Comparison of ENCODE assay signal across 8 cellular contexts in genomic region chr17:39951924-39952664, GRCh38. TPM values are rescaled to one million over a fixed set of nuclear protein-coding genes. Genes with fewer than 3 reads are reported as not detected.
DNase-seq lines count a peak whose midpoint lies in the region; ATAC-seq, FAIRE-seq and TF ChIP-seq lines count a peak whose summit lies in the region.

No MANE protein-coding gene starts in this region.

- no peak for TF ChIP-seq RAD21 in A549 (conservative IDR thresholded peaks at IDR 0.05 in 1 of 2, IDR thresholded peaks at IDR 0.05 in 1 of 2)
- TF ChIP-seq RAD21 in K562 (CRISPR knock-in tag; conservative IDR thresholded peaks at IDR 0.05 in 1 of 2, IDR thresholded peaks at IDR 0.05 in 1 of 2), result no peak

- peak overlapping the region; percentile 99 for H2AFZ ChIP-seq in K562 (ENCODE audit: low read depth, low read length)

- H4K5ac ChIP-seq in mesendoderm (ENCODE audit: low read length), result no peak overlapping the region

- no peaks in the 10 kb centered on the region for H4K20me1 ChIP-seq in K562 (replicated peaks; ENCODE audit: control insufficient read depth, insufficient read depth, low read length)

- no peak overlapping the region for H3K23ac ChIP-seq in mesendoderm (ENCODE audit: low read length)

- H3K4ac ChIP-seq in mesendoderm (ENCODE audit: low read depth, low read length), result no peak overlapping the region

- H3K36me3 Mint-ChIP-seq in HFFc6 (ENCODE audit: low read depth), result no peaks in the 10 kb centered on the region

- H3K36me3 ChIP-seq in K562 (ENCODE audit: control insufficient read depth, insufficient read depth, low read length) (no peaks in the 10 kb centered on the region), mesendoderm (ENCODE audit: control insufficient read depth, insufficient read depth, low read length) (no peaks in the 10 kb centered on the region)

- peak overlapping the region; percentile 51 to 92; a peak in 2 of 4 replicates for H3K9ac ChIP-seq in K562 (ENCODE audit: insufficient read depth in 1 of 2, low read depth in 2 of 2, low read length in 2 of 2)
- H3K9ac ChIP-seq in mesendoderm (ENCODE audit: low read length), result peak overlapping the region; percentile 50

- no peaks in the 10 kb centered on the region for H3K9me3 Mint-ChIP-seq in HFFc6

- peak overlapping the region; percentile 62 to 76 for H3K27ac ChIP-seq in A549
- no peak overlapping the region for H3K27ac ChIP-seq in K562 (ENCODE audit: extremely low read depth, low read depth, low read length)
- H3K27ac ChIP-seq in mesendoderm (ENCODE audit: low read depth, low read length), result no peak overlapping the region

- H3K4me2 ChIP-seq in A549, result peak overlapping the region; percentile 93
- peak overlapping the region; percentile 92 for H3K4me2 ChIP-seq in K562 (ENCODE audit: insufficient read depth, low read length)
- peak overlapping the region; percentile 59 for H3K4me2 ChIP-seq in mesendoderm (ENCODE audit: low read length)

- no peak for FAIRE-seq in A549 (lab: Jason Lieb, UNC)
- FAIRE-seq in K562 (lab: Jason Lieb, UNC), result peak; percentile 15

- H3K4me1 ChIP-seq in A549 (peaks cover 10% of the 10 kb centered on the region), K562 (replicated peaks in 1 of 2; ENCODE audit: control insufficient read depth in 2 of 2, insufficient read depth in 2 of 2, low read length in 2 of 2) (peaks cover 13 to 18% of the 10 kb centered on the region in 2 experiments; a peak in 4 of 5 replicates), mesendoderm (ENCODE audit: control insufficient read depth, low read depth, low read length) (peaks cover 3% of the 10 kb centered on the region)

- peaks cover 9% of the 10 kb centered on the region for H3K27me3 Mint-ChIP-seq in HFFc6 (ENCODE audit: insufficient read depth)

- TF ChIP-seq CTCF in A549 (IDR thresholded peaks at IDR 0.05), result no peak
- TF ChIP-seq CTCF in HFFc6 (IDR thresholded peaks at IDR 0.05), result no peak
- TF ChIP-seq CTCF in K562 (IDR thresholded peaks at IDR 0.05 in 2 of 3, conservative IDR thresholded peaks at IDR 0.05 in 1 of 3; ENCODE audit: insufficient read depth in 2 of 3, low read depth in 1 of 3, low read length in 3 of 3), result no peak

- no peak for ATAC-seq in A549
- peak; percentile 14 for ATAC-seq in K562
- ATAC-seq in GM18498 (IDR thresholded peaks at IDR 0.05; ENCODE audit: unreplicated experiment), result no peak

- in situ Hi-C loops in K562 (cut with MboI), result no loop called here

- CTCF ChIA-PET in A549 (lab: Yijun Ruan, JAX), result interaction anchor here (2.3 to 5.4 kb wide), 2 partner anchors 12 to 28 kb away, joined by 11 to 43 read pairs; partner anchors contain the start of gene PSMD3
- CTCF ChIA-PET in K562 (lab: Yijun Ruan, JAX; ENCODE audit: low intra/inter-chr PET ratio), result no interaction called here

- no peaks in the 10 kb centered on the region for H3K9me1 ChIP-seq in K562 (ENCODE audit: control insufficient read depth, insufficient read depth, low read length)

- POLR2A ChIA-PET in A549 (lab: Yijun Ruan, JAX), result interaction anchor here (0.5 to 1.5 kb wide), 6 partner anchors 13 to 387 kb away, joined by 3 to 7 read pairs (median 4); partner anchors contain the start of genes LRRC3C, ORMDL3 and PSMD3
- POLR2A ChIA-PET in K562 (lab: Yijun Ruan, JAX), result interaction anchor here (0.6 to 1.0 kb wide), 2 partner anchors 36 to 53 kb away, joined by 3 read pairs; no protein-coding TSS in a partner anchor

- H2BK15ac ChIP-seq in mesendoderm (replicated peaks; ENCODE audit: low read depth), result no peak overlapping the region

- BruUV-seq in K562 (replicated peaks; lab: Mats Ljungman, UMichigan), result no TSS peak

- 81% methylated on average over 21 of the region's 21 CpGs for WGBS in A549 (ENCODE audit: missing lambda C conversion rate)
- 33% methylated on average over 19 of the region's 21 CpGs for WGBS in K562 (ENCODE audit: insufficient coverage, low coverage, missing lambda C conversion rate)
- no CpG with 5 or more reads among the region's 21 CpGs for WGBS in mesendoderm (ENCODE audit: extremely low coverage, insufficient coverage, low lambda C conversion rate)

- no peak overlapping the region for H2AK5ac ChIP-seq in mesendoderm (ENCODE audit: low read length)

- H3K4me3 ChIP-seq in A549 (peak overlapping the region; percentile 42), K562 (peak overlapping the region; percentile 41), mesendoderm (ENCODE audit: low read length) (no peak overlapping the region)

- H3K4me1 Mint-ChIP-seq in HFFc6 (ENCODE audit: low read depth), result peaks cover 12% of the 10 kb centered on the region; the same call in 1 of the 2 replicates

- H3K9me3 ChIP-seq in A549 (no peaks in the 10 kb centered on the region), K562 (replicated peaks; ENCODE audit: control insufficient read depth, insufficient read depth, low read depth, low read length) (no peaks in the 10 kb centered on the region)

- H3K79me2 ChIP-seq in K562 (ENCODE audit: control insufficient read depth, insufficient read depth, low read length) (no peaks in the 10 kb centered on the region), mesendoderm (ENCODE audit: control insufficient read depth, insufficient read depth, low read length) (no peaks in the 10 kb centered on the region)

- H3K27me3 ChIP-seq in K562 (ENCODE audit: control insufficient read depth in 2 of 2, insufficient read depth in 2 of 2, low read length in 2 of 2) (no peaks in the 10 kb centered on the region), mesendoderm (ENCODE audit: insufficient read depth, low read length, poor library complexity) (no peaks in the 10 kb centered on the region)

- no peak overlapping the region for H3K27ac Mint-ChIP-seq in HFFc6

- H3K4me3 Mint-ChIP-seq in HFFc6, result peak overlapping the region; percentile 45

- H3K79me1 ChIP-seq in mesendoderm (ENCODE audit: low read length), result no peaks in the 10 kb centered on the region

- DNase-seq in A549 (ENCODE audit: low read depth in 1 of 2, low spot score in 1 of 2), result no peak
- no peak for DNase-seq in HFFc6
- no peak for DNase-seq in K562 (ENCODE audit: extremely low read depth in 1 of 4, low spot score in 3 of 4)
- no peak for DNase-seq in mesendoderm
- DNase-seq in NCI-H2171 treated with DMSO at 0.1 percent for 48 hours (lab: John Stamatoyannopoulos, UW), result no peak
- no peak for DNase-seq in GM19240 (ENCODE audit: insufficient read length, low spot score)
- no peak for DNase-seq in AG08396 (ENCODE audit: low spot score)

- H4K8ac ChIP-seq in mesendoderm (ENCODE audit: low read depth, low read length), result no peak overlapping the region

- no peak overlapping the region for H3K18ac ChIP-seq in mesendoderm (ENCODE audit: low read length)

- H3K56ac ChIP-seq in mesendoderm (ENCODE audit: low read length), result peak overlapping the region; percentile 77

- no peak overlapping the region for H2BK120ac ChIP-seq in mesendoderm (ENCODE audit: low read depth, low read length)

- TF ChIP-seq POLR2A in A549 (IDR thresholded peaks at IDR 0.05; ENCODE audit: low read length), result no peak
- 0 out of 2 replicates have a peak, but pooled peaks have one; percentile 61 for TF ChIP-seq POLR2A in K562 (conservative IDR thresholded peaks at IDR 0.05)

- intact Hi-C loops in K562 (cut with micrococcal nuclease), result loop anchor here (2.0 kb wide), 1 partner anchor 25 kb away; the partner anchor contains the start of genes LRRC3C and ORMDL3

- no peak for TF ChIP-seq EP300 in A549 (IDR thresholded peaks at IDR 0.05)
- no peak for TF ChIP-seq EP300 in K562 (IDR thresholded peaks at IDR 0.05; ENCODE audit: low read length)

- no peak overlapping the region for H2BK5ac ChIP-seq in mesendoderm (ENCODE audit: low read length)

RNA-seq across cellular contexts. Expression of gene GSDMA, which starts 10.7 kb away (rescaled TPM):
- polyA plus RNA-seq in A549 (2011; rRNA removed) (not detected in 2 replicates), A549 (2017; fragmentation: RNase III; extraction: RNeasy Plus Mini Kit Qiagen cat#74134 plus additional on column Dnase treatment) (not detected in 3 replicates), K562 (2011; rRNA removed) (0.04 and 0.06 TPM in 2 replicates), K562 (2014; fragmentation: Illumina TruSeq; extraction: Trizol) (0.12 and 0.13 TPM in 2 replicates), K562 (2014; fragmentation: Nextera tagmentation; extraction: Ambion mirVana) (under 1 TPM; 0.04 to 0.06 TPM), K562 (2014; rRNA removed) (0.07 TPM in 1 of 2 replicates, not detected in the other)
- polyA plus RNA-seq in A549 (2012; cell fraction: cytosol; rRNA removed), result not detected in 2 replicates
- polyA plus RNA-seq in A549 (2012; cell fraction: nucleus; rRNA removed), result not detected in 2 replicates
- polyA minus RNA-seq in A549 (2011; rRNA and poly(A)+ RNA removed), result not detected in 2 replicates
- under 1 TPM; 0.11 to 0.43 (median 0.36) TPM for total RNA-seq in HFFc6 (2021; fragmentation: NEBNext Ultra II Directional; extraction: Animal tissue kit (Norgen Biotek cat#: 25700))
- total RNA-seq in K562 (2011; cell fraction: chromatin; rRNA removed; ENCODE audit: low replicate concordance), result not detected in 2 replicates
- total RNA-seq in K562 (2011; cell fraction: nucleolus; rRNA removed), result not detected in 2 replicates
- not detected in 2 replicates for total RNA-seq in K562 (2011; cell fraction: nucleoplasm; rRNA removed)
- total RNA-seq in K562 (2014; rRNA removed) (not detected in 2 replicates), K562 (2014; rRNA removed; fragmentation: Illumina TruSeq; extraction: Trizol) (0.07 TPM in 1 of 2 replicates, not detected in the other), K562 (2015; rRNA removed; fragmentation: Illumina TruSeq; extraction: Trizol) (0.07 TPM in 1 of 2 replicates, not detected in the other), K562 (2021) (0.09 TPM in 1 of 2 replicates, not detected in the other)
- 0.06 and 0.10 TPM in 2 replicates for polyA plus RNA-seq in K562 (2011; cell fraction: cytosol; rRNA removed)
- polyA plus RNA-seq in K562 (2011; cell fraction: nucleus; rRNA removed), result 0.11 TPM in 1 of 2 replicates, not detected in the other
- polyA plus RNA-seq in K562 (2012), result 0.08 TPM in 2 replicates
- polyA minus RNA-seq in K562 (2011; rRNA and poly(A)+ RNA removed), result not detected in 2 replicates
- not detected in 2 replicates for polyA minus RNA-seq in K562 (2011; cell fraction: cytosol; rRNA and poly(A)+ RNA removed)
- polyA minus RNA-seq in K562 (2011; cell fraction: nucleus; rRNA and poly(A)+ RNA removed), result not detected in 2 replicates
- polyA plus RNA-seq in mesendoderm (2013, experiment 1 of 2), result not detected
- not detected for polyA plus RNA-seq in mesendoderm (2013, experiment 2 of 2)

RNA-seq across cellular contexts. Expression of gene LRRC3C, which starts 24.6 kb away (rescaled TPM):
- not detected in 2 replicates for polyA plus RNA-seq in A549 (2011; rRNA removed)
- polyA plus RNA-seq in A549 (2012; cell fraction: cytosol; rRNA removed), result not detected in 2 replicates
- 0.11 TPM in 1 of 2 replicates, not detected in the other for polyA plus RNA-seq in A549 (2012; cell fraction: nucleus; rRNA removed)
- polyA plus RNA-seq in A549 (2017; fragmentation: RNase III; extraction: RNeasy Plus Mini Kit Qiagen cat#74134 plus additional on column Dnase treatment), result not detected in 3 replicates
- polyA minus RNA-seq in A549 (2011; rRNA and poly(A)+ RNA removed), result not detected in 2 replicates
- not detected for total RNA-seq in HFFc6 (2021; fragmentation: NEBNext Ultra II Directional; extraction: Animal tissue kit (Norgen Biotek cat#: 25700))
- not detected in 2 replicates for total RNA-seq in K562 (2011; cell fraction: chromatin; rRNA removed; ENCODE audit: low replicate concordance)
- not detected in 2 replicates for total RNA-seq in K562 (2011; cell fraction: nucleolus; rRNA removed)
- not detected in 2 replicates for total RNA-seq in K562 (2011; cell fraction: nucleoplasm; rRNA removed)
- not detected in 2 replicates for total RNA-seq in K562 (2014; rRNA removed)
- not detected in 2 replicates for total RNA-seq in K562 (2014; rRNA removed; fragmentation: Illumina TruSeq; extraction: Trizol)
- not detected in 2 replicates for total RNA-seq in K562 (2015; rRNA removed; fragmentation: Illumina TruSeq; extraction: Trizol)
- total RNA-seq in K562 (2021), result not detected in 2 replicates
- not detected in 2 replicates for polyA plus RNA-seq in K562 (2011; rRNA removed)
- polyA plus RNA-seq in K562 (2011; cell fraction: cytosol; rRNA removed), result not detected in 2 replicates
- not detected in 2 replicates for polyA plus RNA-seq in K562 (2011; cell fraction: nucleus; rRNA removed)
- not detected in 2 replicates for polyA plus RNA-seq in K562 (2012)
- polyA plus RNA-seq in K562 (2014; fragmentation: Illumina TruSeq; extraction: Trizol), result not detected in 2 replicates
- not detected for polyA plus RNA-seq in K562 (2014; fragmentation: Nextera tagmentation; extraction: Ambion mirVana)
- not detected in 2 replicates for polyA plus RNA-seq in K562 (2014; rRNA removed)
- not detected in 2 replicates for polyA minus RNA-seq in K562 (2011; rRNA and poly(A)+ RNA removed)
- polyA minus RNA-seq in K562 (2011; cell fraction: cytosol; rRNA and poly(A)+ RNA removed), result not detected in 2 replicates
- polyA minus RNA-seq in K562 (2011; cell fraction: nucleus; rRNA and poly(A)+ RNA removed), result not detected in 2 replicates
- polyA plus RNA-seq in mesendoderm (2013, experiment 1 of 2), result not detected
- polyA plus RNA-seq in mesendoderm (2013, experiment 2 of 2), result not detected

RNA-seq across cellular contexts. Expression of gene ORMDL3, which starts 24.7 kb away (rescaled TPM):
- polyA plus RNA-seq in A549 (2011; rRNA removed), result 26.9 and 49.0 TPM in 2 replicates
- polyA plus RNA-seq in A549 (2012; cell fraction: cytosol; rRNA removed), result 31.2 and 40.7 TPM in 2 replicates
- 38.5 and 47.4 TPM in 2 replicates for polyA plus RNA-seq in A549 (2012; cell fraction: nucleus; rRNA removed)
- 41.4 to 52.1 TPM (median 51.0 TPM) in 3 replicates for polyA plus RNA-seq in A549 (2017; fragmentation: RNase III; extraction: RNeasy Plus Mini Kit Qiagen cat#74134 plus additional on column Dnase treatment)
- 73.7 and 97.9 TPM in 2 replicates for polyA minus RNA-seq in A549 (2011; rRNA and poly(A)+ RNA removed)
- 10 to 100 TPM; 39.0 to 63.9 (median 49.9) TPM for total RNA-seq in HFFc6 (2021; fragmentation: NEBNext Ultra II Directional; extraction: Animal tissue kit (Norgen Biotek cat#: 25700))
- total RNA-seq in K562 (2011; cell fraction: chromatin; rRNA removed; ENCODE audit: low replicate concordance), result 30.8 and 69.1 TPM in 2 replicates
- total RNA-seq in K562 (2011; cell fraction: nucleolus; rRNA removed), result 46.8 and 47.9 TPM in 2 replicates
- total RNA-seq in K562 (2011; cell fraction: nucleoplasm; rRNA removed), result 44.6 and 60.4 TPM in 2 replicates
- total RNA-seq in K562 (2014; rRNA removed), result 21.6 and 30.7 TPM in 2 replicates
- 27.1 and 27.7 TPM in 2 replicates for total RNA-seq in K562 (2014; rRNA removed; fragmentation: Illumina TruSeq; extraction: Trizol)
- 34.2 and 36.9 TPM in 2 replicates for total RNA-seq in K562 (2015; rRNA removed; fragmentation: Illumina TruSeq; extraction: Trizol)
- total RNA-seq in K562 (2021), result 16.9 and 23.8 TPM in 2 replicates
- polyA plus RNA-seq in K562 (2011; rRNA removed), result 38.2 and 57.4 TPM in 2 replicates
- 46.5 and 67.4 TPM in 2 replicates for polyA plus RNA-seq in K562 (2011; cell fraction: cytosol; rRNA removed)
- polyA plus RNA-seq in K562 (2011; cell fraction: nucleus; rRNA removed), result 37.3 and 55.5 TPM in 2 replicates
- 29.5 and 36.7 TPM in 2 replicates for polyA plus RNA-seq in K562 (2012)
- 26.7 and 32.9 TPM in 2 replicates for polyA plus RNA-seq in K562 (2014; fragmentation: Illumina TruSeq; extraction: Trizol)
- 1 to 10 TPM; 2.7 to 4.6 TPM for polyA plus RNA-seq in K562 (2014; fragmentation: Nextera tagmentation; extraction: Ambion mirVana)
- polyA plus RNA-seq in K562 (2014; rRNA removed), result 29.5 and 31.9 TPM in 2 replicates
- polyA minus RNA-seq in K562 (2011; rRNA and poly(A)+ RNA removed), result 11.7 and 20.6 TPM in 2 replicates
- polyA minus RNA-seq in K562 (2011; cell fraction: cytosol; rRNA and poly(A)+ RNA removed), result 7.9 and 24.2 TPM in 2 replicates
- 13.4 and 18.8 TPM in 2 replicates for polyA minus RNA-seq in K562 (2011; cell fraction: nucleus; rRNA and poly(A)+ RNA removed)
- polyA plus RNA-seq in mesendoderm (2013, experiment 1 of 2), result 111 TPM
- polyA plus RNA-seq in mesendoderm (2013, experiment 2 of 2), result 101 TPM

RNA-seq across cellular contexts. Expression of gene PSMD3, which starts 28.5 kb away (rescaled TPM):
- polyA plus RNA-seq in A549 (2011; rRNA removed), result 87.7 and 113 TPM in 2 replicates
- polyA plus RNA-seq in A549 (2012; cell fraction: cytosol; rRNA removed), result 172 and 210 TPM in 2 replicates
- 255 and 268 TPM in 2 replicates for polyA plus RNA-seq in A549 (2012; cell fraction: nucleus; rRNA removed)
- polyA plus RNA-seq in A549 (2017; fragmentation: RNase III; extraction: RNeasy Plus Mini Kit Qiagen cat#74134 plus additional on column Dnase treatment), result 186 to 193 TPM (median 187 TPM) in 3 replicates
- 146 and 167 TPM in 2 replicates for polyA minus RNA-seq in A549 (2011; rRNA and poly(A)+ RNA removed)
- total RNA-seq in HFFc6 (2021; fragmentation: NEBNext Ultra II Directional; extraction: Animal tissue kit (Norgen Biotek cat#: 25700)), result 100 to 1,000 TPM; 143 to 169 (median 160) TPM
- total RNA-seq in K562 (2011; cell fraction: chromatin; rRNA removed; ENCODE audit: low replicate concordance), result 82.2 and 185 TPM in 2 replicates
- total RNA-seq in K562 (2011; cell fraction: nucleolus; rRNA removed), result 141 and 157 TPM in 2 replicates
- total RNA-seq in K562 (2011; cell fraction: nucleoplasm; rRNA removed), result 125 and 145 TPM in 2 replicates
- 228 and 254 TPM in 2 replicates for total RNA-seq in K562 (2014; rRNA removed)
- 109 and 120 TPM in 2 replicates for total RNA-seq in K562 (2014; rRNA removed; fragmentation: Illumina TruSeq; extraction: Trizol)
- 135 and 138 TPM in 2 replicates for total RNA-seq in K562 (2015; rRNA removed; fragmentation: Illumina TruSeq; extraction: Trizol)
- total RNA-seq in K562 (2021), result 232 and 251 TPM in 2 replicates
- 95.3 and 113 TPM in 2 replicates for polyA plus RNA-seq in K562 (2011; rRNA removed)
- 99.5 and 218 TPM in 2 replicates for polyA plus RNA-seq in K562 (2011; cell fraction: cytosol; rRNA removed)
- polyA plus RNA-seq in K562 (2011; cell fraction: nucleus; rRNA removed), result 118 and 158 TPM in 2 replicates
- 209 and 221 TPM in 2 replicates for polyA plus RNA-seq in K562 (2012)
- 241 and 262 TPM in 2 replicates for polyA plus RNA-seq in K562 (2014; fragmentation: Illumina TruSeq; extraction: Trizol)
- 1 to 10 TPM; 2.0 to 2.8 TPM for polyA plus RNA-seq in K562 (2014; fragmentation: Nextera tagmentation; extraction: Ambion mirVana)
- 180 and 183 TPM in 2 replicates for polyA plus RNA-seq in K562 (2014; rRNA removed)
- 70.8 and 115 TPM in 2 replicates for polyA minus RNA-seq in K562 (2011; rRNA and poly(A)+ RNA removed)
- polyA minus RNA-seq in K562 (2011; cell fraction: cytosol; rRNA and poly(A)+ RNA removed), result 65.7 and 104 TPM in 2 replicates
- 34.9 and 40.7 TPM in 2 replicates for polyA minus RNA-seq in K562 (2011; cell fraction: nucleus; rRNA and poly(A)+ RNA removed)
- 159 TPM for polyA plus RNA-seq in mesendoderm (2013, experiment 1 of 2)
- 159 TPM for polyA plus RNA-seq in mesendoderm (2013, experiment 2 of 2)

RNA-seq across cellular contexts. Expression of gene GSDMB, which starts 33.7 kb away (rescaled TPM):
- 7.7 and 9.4 TPM in 2 replicates for polyA plus RNA-seq in A549 (2011; rRNA removed)
- polyA plus RNA-seq in A549 (2012; cell fraction: cytosol; rRNA removed), result 1.8 and 2.0 TPM in 2 replicates
- 11.7 and 22.0 TPM in 2 replicates for polyA plus RNA-seq in A549 (2012; cell fraction: nucleus; rRNA removed)
- 4.9 to 6.8 TPM (median 6.4 TPM) in 3 replicates for polyA plus RNA-seq in A549 (2017; fragmentation: RNase III; extraction: RNeasy Plus Mini Kit Qiagen cat#74134 plus additional on column Dnase treatment)
- polyA minus RNA-seq in A549 (2011; rRNA and poly(A)+ RNA removed), result 3.8 and 5.5 TPM in 2 replicates
- 1 to 10 TPM; 1.4 to 3.1 (median 2.3) TPM for total RNA-seq in HFFc6 (2021; fragmentation: NEBNext Ultra II Directional; extraction: Animal tissue kit (Norgen Biotek cat#: 25700))
- total RNA-seq in K562 (2011; cell fraction: chromatin; rRNA removed; ENCODE audit: low replicate concordance), result 38.1 and 46.5 TPM in 2 replicates
- total RNA-seq in K562 (2011; cell fraction: nucleolus; rRNA removed), result 16.2 and 17.1 TPM in 2 replicates
- total RNA-seq in K562 (2011; cell fraction: nucleoplasm; rRNA removed), result 31.9 and 49.0 TPM in 2 replicates
- total RNA-seq in K562 (2014; rRNA removed), result 1.8 and 2.3 TPM in 2 replicates
- 2.6 and 2.8 TPM in 2 replicates for total RNA-seq in K562 (2014; rRNA removed; fragmentation: Illumina TruSeq; extraction: Trizol)
- total RNA-seq in K562 (2015; rRNA removed; fragmentation: Illumina TruSeq; extraction: Trizol), result 2.1 TPM in 2 replicates
- total RNA-seq in K562 (2021), result 1.5 and 2.1 TPM in 2 replicates
- 5.3 and 6.1 TPM in 2 replicates for polyA plus RNA-seq in K562 (2011; rRNA removed)
- 1.2 and 1.8 TPM in 2 replicates for polyA plus RNA-seq in K562 (2011; cell fraction: cytosol; rRNA removed)
- polyA plus RNA-seq in K562 (2011; cell fraction: nucleus; rRNA removed), result 30.6 and 32.1 TPM in 2 replicates
- polyA plus RNA-seq in K562 (2012), result 3.0 and 12.4 TPM in 2 replicates
- 2.2 and 3.0 TPM in 2 replicates for polyA plus RNA-seq in K562 (2014; fragmentation: Illumina TruSeq; extraction: Trizol)
- under 1 TPM; 0.49 to 0.95 TPM for polyA plus RNA-seq in K562 (2014; fragmentation: Nextera tagmentation; extraction: Ambion mirVana)
- 3.2 and 4.6 TPM in 2 replicates for polyA plus RNA-seq in K562 (2014; rRNA removed)
- 2.2 and 4.8 TPM in 2 replicates for polyA minus RNA-seq in K562 (2011; rRNA and poly(A)+ RNA removed)
- polyA minus RNA-seq in K562 (2011; cell fraction: cytosol; rRNA and poly(A)+ RNA removed), result 0.73 TPM in 1 of 2 replicates, not detected in the other
- 4.2 and 5.3 TPM in 2 replicates for polyA minus RNA-seq in K562 (2011; cell fraction: nucleus; rRNA and poly(A)+ RNA removed)
- polyA plus RNA-seq in mesendoderm (2013, experiment 1 of 2), result 3.1 TPM
- polyA plus RNA-seq in mesendoderm (2013, experiment 2 of 2), result 2.6 TPM

Comparison
In these comparisons a context has a peak if more than half of its experiments do, and no peak if none do; other contexts are left out.
1. H3K27ac ChIP-seq: peak in A549 (2 of 2); none in K562 (single experiment) and mesendoderm (single experiment).
2. Of the 35 proteins assayed by ChIP-seq in both K562 and A549: peak only in K562: POLR2A; only in A549: MAFK and MAX; in both: none; in neither: 31; mixed calls (peak in some experiments, not most) for 1.
3. Peak in every context shown above with its lines, with median percentiles within 50 percentile points of each other: H3K4me2 ChIP-seq.